In genomic region chr11:1401001-1401445, GRCh38 we compare ENCODE assay signal across 13 cellular contexts. TPM values are rescaled to one million over a fixed set of nuclear protein-coding genes. Genes with fewer than 3 reads are reported as not detected.
DNase-seq lines count a peak whose midpoint lies in the region; ATAC-seq, FAIRE-seq and TF ChIP-seq lines count a peak whose summit lies in the region.
"Had no signal": no experiment of that assay in that cellular context is flagged by ENCODE, and none has a peak within 500 bp of the region (broad histone marks: within the 10 kb centered on the region; RNA-seq: fewer than 3 reads in every experiment).

No MANE protein-coding gene starts in this region.

- intact Hi-C loops in Right ventricle myocardium inferior (cut with DNase I) (no loop called here), cardiac septum (cut with DNase I) (no loop called here), CD14-positive monocyte (cut with micrococcal nuclease) (no loop called here), right cardiac atrium (cut with DNase I) (no loop called here)

- TF ChIP-seq CTCF in CD14-positive monocyte (IDR thresholded peaks at IDR 0.05): no peak
- no peak for TF ChIP-seq CTCF in brain (conservative IDR thresholded peaks at IDR 0.05)

- no peaks in the 10 kb centered on the region for H3K9me3 ChIP-seq in right cardiac atrium (ENCODE audit: control insufficient read depth, low read length)

- H3K27ac ChIP-seq in right cardiac atrium (ENCODE audit: low read length): no peak overlapping the region
- H3K27ac ChIP-seq: 22Rv1 had no signal

- H3K9me3 Mint-ChIP-seq in CD14-positive monocyte: peaks cover 0 to under 1% (median 0%) of the 10 kb centered on the region in 7 donors
- no peaks in the 10 kb centered on the region for H3K9me3 Mint-ChIP-seq in brain
- H3K9me3 Mint-ChIP-seq: CD4-positive, alpha-beta T cell; HFFc6 had no signal

- DNase-seq in Right ventricle myocardium inferior (ENCODE audit: missing footprints) (peak; percentile 56), cardiac septum (ENCODE audit: low spot score) (no peak), CD14-positive monocyte (ENCODE audit: low spot score) (peak; percentile 25), right cardiac atrium (peak in 2 of 3 donors; percentile 42 to 44), dermis blood vessel endothelial cell (no peak), GM12891 (ENCODE audit: insufficient read length, low spot score) (no peak), NCI-H2171 (lab: John Stamatoyannopoulos, UW) (no peak)
- DNase-seq: DMS153 had no signal

- no peaks in the 10 kb centered on the region for H3K4me1 ChIP-seq in right cardiac atrium (ENCODE audit: control insufficient read depth, insufficient read depth, low read length)

- H3K27ac Mint-ChIP-seq in CD14-positive monocyte (no peak overlapping the region), brain (peak overlapping the region in 3 of 5 experiments; percentile 57 to 79 (median 66))
- H3K27ac Mint-ChIP-seq: CD4-positive, alpha-beta T cell; HFFc6 had no signal

- no peak for ATAC-seq in Right ventricle myocardium inferior
- no peak for ATAC-seq in right cardiac atrium

- FAIRE-seq in GM12891 (lab: Jason Lieb, UNC): no peak
- FAIRE-seq: HTR-8/SVneo had no signal

- H3K4me3 Mint-ChIP-seq in CD14-positive monocyte: no peak overlapping the region
- H3K4me3 Mint-ChIP-seq in brain: peak overlapping the region in 3 of 5 experiments; percentile 42 to 46 (median 46)
- H3K4me3 Mint-ChIP-seq: CD4-positive, alpha-beta T cell; HFFc6 had no signal

- no peak for TF ChIP-seq POLR2A in GM12891 (IDR thresholded peaks at IDR 0.05; ENCODE audit: low read depth, low read length)

- H3K27me3 Mint-ChIP-seq in CD14-positive monocyte (ENCODE audit: low read depth in 3 of 3): peaks cover 0 to 12% (median 5%) of the 10 kb centered on the region in 3 donors
- no peaks in the 10 kb centered on the region for H3K27me3 Mint-ChIP-seq in brain
- H3K27me3 Mint-ChIP-seq: CD4-positive, alpha-beta T cell had no signal

- H3K36me3 Mint-ChIP-seq in CD14-positive monocyte (no peaks in the 10 kb centered on the region), brain (no peaks in the 10 kb centered on the region)

- H3K4me1 Mint-ChIP-seq in CD14-positive monocyte (no peaks in the 10 kb centered on the region), brain (peaks cover 41% of the 10 kb centered on the region)

- no peaks in the 10 kb centered on the region for H3K27me3 ChIP-seq in right cardiac atrium (ENCODE audit: control insufficient read depth, insufficient read depth)

- H3K4me3 ChIP-seq in right cardiac atrium (ENCODE audit: low read length): no peak overlapping the region

- 86% methylated on average over 17 of the region's 17 CpGs for WGBS in right cardiac atrium

TF ChIP-seq in GM12891, 5 proteins besides CTCF, POLR2A, EP300 and RAD21:
- TF ChIP-seq PAX5 (IDR thresholded peaks at IDR 0.05; ENCODE audit: insufficient read depth, low read length, severe bottlenecking) (no peak), POU2F2 (IDR thresholded peaks at IDR 0.05; ENCODE audit: low read depth, low read length) (no peak), SPI1 (IDR thresholded peaks at IDR 0.05; ENCODE audit: low read depth, low read length) (no peak), POLR2AphosphoS5 (IDR thresholded peaks at IDR 0.05; ENCODE audit: low read depth, low read length) (no peak), TAF1 (IDR thresholded peaks at IDR 0.05; ENCODE audit: low read depth, low read length) (no peak)
TF ChIP-seq in GM12891: peak in this region for 0.

RNA-seq across cellular contexts. Expression of gene BRSK2, which starts 11.3 kb away (rescaled TPM):
- total RNA-seq in Right ventricle myocardium inferior (1.4 TPM), cardiac septum (0.16 TPM), right cardiac atrium (1 to 10 TPM in 2 of 4 donors, under 1 TPM in 2; 0.61 to 2.3 (median 1.4) TPM), dermis blood vessel endothelial cell (0.23 and 0.51 TPM in 2 replicates)
- polyA plus RNA-seq in CD14-positive monocyte (not detected), brain (ENCODE audit: insufficient read depth, low read depth, low replicate concordance) (43.6 TPM), right cardiac atrium (2.3 TPM)
- polyA plus RNA-seq in GM12891 (2012; ENCODE audit: low read depth, missing spikeins): 0.15 TPM

Comparison
In these comparisons a context has a peak if more than half of its experiments do, and no peak if none do; other contexts are left out.
1. DNase-seq: peak in Right ventricle myocardium inferior (single experiment), CD14-positive monocyte (single experiment) and right cardiac atrium (2 of 3); none in cardiac septum (single experiment), dermis blood vessel endothelial cell (single experiment), GM12891 (single experiment) and NCI-H2171 (single experiment).
2. H3K27ac Mint-ChIP-seq: peak in brain (3 of 5); none in CD14-positive monocyte (0 of 7).
3. H3K4me3 Mint-ChIP-seq: peak in brain (3 of 5); none in CD14-positive monocyte (0 of 2).